18 cellular contexts compared by ENCODE assay signal in genomic region chr7:66694286-66694685, GRCh38. TPM values are rescaled to one million over a fixed set of nuclear protein-coding genes. Genes with fewer than 3 reads are reported as not detected.
DNase-seq lines count a peak whose midpoint lies in the region; ATAC-seq and TF ChIP-seq lines count a peak whose summit lies in the region.
"Had no signal": no experiment of that assay in that cellular context is flagged by ENCODE, and none has a peak within 500 bp of the region (broad histone marks: within the 10 kb centered on the region; RNA-seq: fewer than 3 reads in every experiment).

No MANE protein-coding gene starts in this region.

- H3K4me3 ChIP-seq in endodermal cell (ENCODE audit: low read length) = no peak overlapping the region
- H3K4me3 ChIP-seq: K562 had no signal

- H3K9me3 Mint-ChIP-seq in H9 = no peaks in the 10 kb centered on the region
- H3K9me3 Mint-ChIP-seq in WTC11 = no peaks in the 10 kb centered on the region
- no peaks in the 10 kb centered on the region for H3K9me3 Mint-ChIP-seq in endodermal cell
- no peaks in the 10 kb centered on the region for H3K9me3 Mint-ChIP-seq in osteocyte (ENCODE audit: unreplicated experiment)
- H3K9me3 Mint-ChIP-seq: CD4-positive, alpha-beta T cell had no signal

- H2BK120ac ChIP-seq in H9 (ENCODE audit: low read depth, low read length, poor library complexity, severe bottlenecking) = no peak overlapping the region

- H2AK5ac ChIP-seq in H9 (ENCODE audit: insufficient read length, low read length) = no peak overlapping the region

- no peak overlapping the region for H3K4me2 ChIP-seq in H9 (ENCODE audit: insufficient read depth, insufficient read length, low read length)

- no peak overlapping the region for H3K4ac ChIP-seq in H9 (ENCODE audit: low read depth, low read length)

- peaks cover 1% of the 10 kb centered on the region for H3K27me3 Mint-ChIP-seq in H9 (ENCODE audit: low read depth)
- H3K27me3 Mint-ChIP-seq in WTC11 (ENCODE audit: low read depth) = no peaks in the 10 kb centered on the region; the same call in 1 of the 2 replicates
- H3K27me3 Mint-ChIP-seq in endodermal cell (ENCODE audit: insufficient read depth) = no peaks in the 10 kb centered on the region
- no peaks in the 10 kb centered on the region for H3K27me3 Mint-ChIP-seq in osteocyte (ENCODE audit: unreplicated experiment)
- H3K27me3 Mint-ChIP-seq: B cell; CD4-positive, alpha-beta T cell had no signal

- H3K27me3 ChIP-seq in H9 (ENCODE audit: insufficient read depth, low read length) (no peaks in the 10 kb centered on the region), endodermal cell (ENCODE audit: control insufficient read depth, insufficient read depth, low read length, poor library complexity, severe bottlenecking) (no peaks in the 10 kb centered on the region)

- H4K8ac ChIP-seq in H9 (replicated peaks; ENCODE audit: insufficient read length, low read depth, low read length) = no peak overlapping the region

- no peak overlapping the region for H2BK5ac ChIP-seq in H9 (ENCODE audit: insufficient read length, low read length)

- no peaks in the 10 kb centered on the region for H4K20me1 ChIP-seq in H9 (ENCODE audit: control insufficient read depth, insufficient read depth, insufficient read length)

- POLR2A ChIA-PET in WTC11 (lab: Charles Lee) = no interaction called here

- no peak overlapping the region for H4K5ac ChIP-seq in H9 (ENCODE audit: insufficient read length, low read depth, low read length)

- H3K27ac ChIP-seq in H9 (ENCODE audit: insufficient read length, low read depth, low read length) (no peak overlapping the region), endodermal cell (ENCODE audit: low read depth, low read length) (no peak overlapping the region)

- H2BK12ac ChIP-seq in H9 (ENCODE audit: insufficient read length, low read depth, low read length) = no peak overlapping the region

- H3K18ac ChIP-seq in H9 (ENCODE audit: insufficient read length, low read depth, low read length) = no peak overlapping the region

- no CpG with 5 or more reads among the region's 11 CpGs for WGBS in H9 (ENCODE audit: extremely low coverage, insufficient read length, low lambda C conversion rate)
- 92 to 98% methylated on average over 10 to 11 of the region's 11 CpGs for WGBS in endodermal cell (ENCODE audit: insufficient coverage in 1 of 2, insufficient read length in 1 of 2), 2 experiments

- H3K79me2 ChIP-seq in H9 (ENCODE audit: insufficient read depth, low read length) = no peaks in the 10 kb centered on the region

- H3K4me1 Mint-ChIP-seq in H9 (peaks cover 8 to 21% of the 10 kb centered on the region in 2 experiments), WTC11 (peaks cover 6% of the 10 kb centered on the region), endodermal cell (no peaks in the 10 kb centered on the region), osteocyte (ENCODE audit: unreplicated experiment) (peaks cover 5% of the 10 kb centered on the region)
- H3K4me1 Mint-ChIP-seq: B cell had no signal

- H3K9me3 ChIP-seq in H9 (ENCODE audit: control insufficient read depth, low read depth, low read length) (no peaks in the 10 kb centered on the region), endodermal cell (ENCODE audit: control insufficient read depth, low read length) (no peaks in the 10 kb centered on the region)

- H3K4me1 ChIP-seq in H9 (ENCODE audit: insufficient read depth, low read length) (no peaks in the 10 kb centered on the region), endodermal cell (ENCODE audit: control insufficient read depth, insufficient read depth, low read length) (no peaks in the 10 kb centered on the region)

- no peak for ATAC-seq in WTC11
- no peak for ATAC-seq in HG02884 (IDR thresholded peaks at IDR 0.05; ENCODE audit: unreplicated experiment)
- ATAC-seq: HCT116, HepG2, K562 had no signal

- H3K79me1 ChIP-seq in H9 (ENCODE audit: insufficient read depth, low read depth, low read length, poor library complexity, severe bottlenecking) = no peaks in the 10 kb centered on the region

- H2AFZ ChIP-seq in H9 (ENCODE audit: low read length) = no peak overlapping the region

- H2BK15ac ChIP-seq in H9 (ENCODE audit: low read depth, low read length) = no peak overlapping the region

- TF ChIP-seq CTCF in H9 (conservative IDR thresholded peaks at IDR 0.05) = no peak
- TF ChIP-seq CTCF in WTC11 (IDR thresholded peaks at IDR 0.05) = no peak
- TF ChIP-seq CTCF in endodermal cell (conservative IDR thresholded peaks at IDR 0.05) = no peak
- no peak for TF ChIP-seq CTCF in osteocyte (IDR thresholded peaks at IDR 0.05)

- H3K4me3 Mint-ChIP-seq in H9 = no peak overlapping the region
- H3K4me3 Mint-ChIP-seq in WTC11 = no peak overlapping the region
- H3K4me3 Mint-ChIP-seq in endodermal cell = no peak overlapping the region
- no peak overlapping the region for H3K4me3 Mint-ChIP-seq in osteocyte (ENCODE audit: unreplicated experiment)
- H3K4me3 Mint-ChIP-seq: B cell; CD4-positive, alpha-beta T cell had no signal

- H3K9ac ChIP-seq in H9 (ENCODE audit: extremely low read depth, insufficient read length, low read length) = no peak overlapping the region
- H3K9ac ChIP-seq in endodermal cell (ENCODE audit: extremely low read depth, low read length, poor library complexity, severe bottlenecking) = no peak overlapping the region

- no peak overlapping the region for H4K91ac ChIP-seq in H9 (ENCODE audit: insufficient read length, low read depth, low read length)

- no peak overlapping the region for H3K56ac ChIP-seq in H9 (ENCODE audit: insufficient read length, low read depth, low read length)

- no peak overlapping the region for H3K23ac ChIP-seq in H9 (ENCODE audit: insufficient read length, low read depth, low read length)

- no peaks in the 10 kb centered on the region for H3K36me3 ChIP-seq in endodermal cell (ENCODE audit: control insufficient read depth, insufficient read depth, low read length)

- H3K23me2 ChIP-seq in H9 (ENCODE audit: insufficient read length, low read depth, low read length, poor library complexity, severe bottlenecking) = no peaks in the 10 kb centered on the region

- CTCF ChIA-PET in WTC11 (lab: Charles Lee) = no interaction called here

- H2BK20ac ChIP-seq in H9 (ENCODE audit: low read depth, low read length, poor library complexity, severe bottlenecking) = no peak overlapping the region

- DNase-seq in H9 (no peak), WTC11 (ENCODE audit: low spot score) (no peak), endodermal cell (no peak), osteocyte (ENCODE audit: extremely low spot score, unreplicated experiment) (peak; percentile 80), NCI-H526 (lab: John Stamatoyannopoulos, UW) (no peak), germinal center (ENCODE audit: low spot score) (no peak)
- no peak for DNase-seq in stimulated activated CD4-positive, alpha-beta T cell treated with anti-CD3 and anti-CD28 coated beads, Interleukin-4, amount 100 ng/mL, for 4 hours
- DNase-seq: C1 segment of cervical spinal cord; CD4-positive, alpha-beta T cell; DMS53; GF-D8; GOT3; Karpas-422 had no signal

- no peak overlapping the region; the same call in 1 of the 2 replicates for H3K14ac ChIP-seq in H9 (ENCODE audit: insufficient read depth, low read length)

- no peak overlapping the region for H3T11ph ChIP-seq in H9 (ENCODE audit: low read length)

- H3K27ac Mint-ChIP-seq in H9 (peak overlapping the region in 2 of 3 experiments; percentile 1 to 15; a peak in 5 of 7 replicates), WTC11 (peak overlapping the region; percentile 50; the same call in 1 of the 2 replicates), endodermal cell (peak overlapping the region; percentile 15), osteocyte (ENCODE audit: unreplicated experiment) (no peak overlapping the region)
- H3K27ac Mint-ChIP-seq: B cell; CD4-positive, alpha-beta T cell had no signal

- H3K36me3 Mint-ChIP-seq in H9 (ENCODE audit: insufficient read depth in 1 of 3, low read depth in 3 of 3) = peaks cover 0 to 3% (median 2%) of the 10 kb centered on the region in 3 experiments; a peak in 4 of 7 replicates
- no peaks in the 10 kb centered on the region for H3K36me3 Mint-ChIP-seq in WTC11
- H3K36me3 Mint-ChIP-seq in endodermal cell (ENCODE audit: low read depth) = peaks cover 5% of the 10 kb centered on the region
- peaks cover 8% of the 10 kb centered on the region for H3K36me3 Mint-ChIP-seq in osteocyte (ENCODE audit: unreplicated experiment)

TF ChIP-seq in WTC11, 78 proteins besides CTCF, POLR2A, EP300 and RAD21:
- TF ChIP-seq ZMAT4 (CRISPR knock-in tag; IDR thresholded peaks at IDR 0.05) (no peak), E2F1 (CRISPR knock-in tag; IDR thresholded peaks at IDR 0.05) (no peak), NR3C1 (CRISPR knock-in tag; conservative IDR thresholded peaks at IDR 0.05; ENCODE audit: low read depth) (no peak)

RNA-seq across cellular contexts. Expression of gene RABGEF1, which starts 46.2 kb away (rescaled TPM):
- total RNA-seq in H9 (2021) (17.3 and 18.0 TPM in 2 replicates), WTC11 (2021) (17.1 to 18.1 TPM (median 17.6 TPM) in 3 replicates), endodermal cell (10 to 100 TPM; 22.7 to 26.7 TPM), osteocyte (25.3 and 25.9 TPM in 2 replicates)
- 18.2 TPM for polyA plus RNA-seq in endodermal cell (2013, experiment 1 of 2)
- polyA plus RNA-seq in endodermal cell (2013, experiment 2 of 2) = 18.5 TPM
